Comparison of ENCODE assay signal across 10 cellular contexts in the genomic region with DNA sequence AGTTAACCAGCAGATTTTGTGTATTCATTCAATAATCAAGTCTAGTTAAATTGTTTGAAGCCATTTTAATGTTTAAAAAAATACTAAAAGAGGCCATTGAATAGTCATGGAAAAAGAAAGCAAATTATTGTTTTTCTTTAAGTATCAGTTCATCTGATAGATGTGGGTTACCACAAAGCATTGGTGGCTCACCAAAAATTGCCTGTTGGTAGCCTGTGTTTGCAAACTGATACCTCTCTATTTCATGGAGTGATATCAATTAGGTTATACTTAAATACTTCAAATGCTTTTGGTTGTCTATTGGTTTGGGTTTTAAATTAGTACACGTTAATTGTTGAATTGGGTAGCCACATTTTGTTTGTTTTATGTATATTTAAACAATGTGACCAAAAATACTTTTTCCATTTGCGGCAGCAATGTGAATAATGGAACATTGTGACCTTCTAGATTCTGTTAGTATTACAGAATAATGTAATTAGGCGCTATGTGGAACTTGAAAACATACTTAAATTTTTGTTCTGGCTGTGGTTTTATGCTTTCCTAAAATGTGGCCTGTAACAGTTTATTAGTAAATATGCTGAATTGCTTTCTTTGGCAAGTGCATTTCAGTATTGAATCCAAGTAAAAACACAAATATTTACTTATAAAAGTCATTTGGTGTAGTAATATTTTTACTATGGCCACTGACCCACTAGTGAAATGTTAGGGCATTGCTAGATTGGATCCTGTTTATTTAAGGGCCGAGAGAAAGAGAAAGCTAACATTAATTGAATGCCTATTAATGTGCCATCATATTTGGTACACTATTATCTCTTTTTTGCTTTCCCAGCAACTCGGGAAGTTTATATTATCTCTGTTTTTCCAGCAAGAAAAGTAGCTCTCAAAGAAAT. TPM values are rescaled to one million over a fixed set of nuclear protein-coding genes. Genes with fewer than 3 reads are reported as not detected.
DNase-seq lines count a peak whose midpoint lies in the region; ATAC-seq, FAIRE-seq and TF ChIP-seq lines count a peak whose summit lies in the region.
"Had no signal": no experiment of that assay in that cellular context is flagged by ENCODE, and none has a peak within 500 bp of the region (broad histone marks: within the 10 kb centered on the region; RNA-seq: fewer than 3 reads in every experiment).

No MANE protein-coding gene starts in this region.

- H3K27ac ChIP-seq in liver (ENCODE audit: low read depth in 1 of 2, low read length in 2 of 2) (peak overlapping the region in 1 of 2 donors; percentile 10), HepG2 (ENCODE audit: extremely low read length, insufficient read depth, low read length) (no peak overlapping the region), right lobe of liver (no peak overlapping the region), vagina (peak overlapping the region; percentile 75)

- H3K4me3 ChIP-seq in liver (ENCODE audit: low read depth in 1 of 3, low read length in 3 of 3) (no peak overlapping the region), HepG2 (replicated peaks in 1 of 3; ENCODE audit: insufficient read depth in 1 of 3, low read depth in 2 of 3, low read length in 3 of 3) (no peak overlapping the region), right lobe of liver (no peak overlapping the region), vagina (no peak overlapping the region)

- H3K9me3 Mint-ChIP-seq in activated naive CD4-positive, alpha-beta T cell treated with anti-CD3 and anti-CD28 coated beads, Interleukin-2, amount 10 ng/mL, durations not matched to agents 7 days and 5 days = no peaks in the 10 kb centered on the region

- H3K36me3 Mint-ChIP-seq in activated naive CD4-positive, alpha-beta T cell treated with anti-CD3 and anti-CD28 coated beads, Interleukin-2, amount 10 ng/mL, durations not matched to agents 7 days and 5 days = peaks cover 36% of the 10 kb centered on the region

- H3K79me2 ChIP-seq in HepG2 (ENCODE audit: insufficient read depth, low read length) = peaks cover 65% of the 10 kb centered on the region

- no peaks in the 10 kb centered on the region for H3K27me3 Mint-ChIP-seq in activated naive CD4-positive, alpha-beta T cell treated with anti-CD3 and anti-CD28 coated beads, Interleukin-2, amount 10 ng/mL, durations not matched to agents 7 days and 5 days

- 36% methylated on average over 5 of the region's 5 CpGs for WGBS in liver
- 91% methylated on average over 5 of the region's 5 CpGs for WGBS in HepG2 (ENCODE audit: low lambda C conversion rate)
- WGBS in right lobe of liver (ENCODE audit: insufficient coverage, low coverage, low lambda C conversion rate, missing lambda C conversion rate) = 23% methylated on average over 5 of the region's 5 CpGs

- FAIRE-seq in HepG2 (lab: Jason Lieb, UNC) = no peak

- no peak for TF ChIP-seq RAD21 in liver (IDR thresholded peaks at IDR 0.05)
- no peak for TF ChIP-seq RAD21 in HepG2 (CRISPR knock-in tag; IDR thresholded peaks at IDR 0.05)

- CTCF ChIA-PET in HepG2 (lab: Yijun Ruan, JAX; ENCODE audit: low intra/inter-chr PET ratio, low total read pairs) = no interaction called here
- CTCF ChIA-PET in activated naive CD4-positive, alpha-beta T cell treated with anti-CD3 and anti-CD28 coated beads, Interleukin-2, amount 10 ng/mL, durations not matched to agents 7 days and 5 days (lab: Charles Lee) = interaction anchor here (0.7 kb wide), 1 partner anchor 183 kb away, joined by 3 read pairs; no protein-coding TSS in a partner anchor

- H3K9me3 ChIP-seq in liver (ENCODE audit: control insufficient read depth in 4 of 4, low read length in 3 of 4) = no peaks in the 10 kb centered on the region
- H3K9me3 ChIP-seq in HepG2 (ENCODE audit: low read length) = no peaks in the 10 kb centered on the region
- no peaks in the 10 kb centered on the region for H3K9me3 ChIP-seq in right lobe of liver
- H3K9me3 ChIP-seq in vagina = no peaks in the 10 kb centered on the region
- H3K9me3 ChIP-seq: BE2C had no signal

- peak overlapping the region; percentile 44 for H3K4me3 Mint-ChIP-seq in activated naive CD4-positive, alpha-beta T cell treated with anti-CD3 and anti-CD28 coated beads, Interleukin-2, amount 10 ng/mL, durations not matched to agents 7 days and 5 days

- H3K27ac Mint-ChIP-seq in activated naive CD4-positive, alpha-beta T cell treated with anti-CD3 and anti-CD28 coated beads, Interleukin-2, amount 10 ng/mL, durations not matched to agents 7 days and 5 days = peak overlapping the region; percentile 83

- intact Hi-C loops in HepG2 (cut with micrococcal nuclease; ENCODE audit: unreplicated experiment) (no loop called here), right lobe of liver (cut with DNase I) (no loop called here), vagina (cut with DNase I) (no loop called here)

- H3K9ac ChIP-seq in liver (ENCODE audit: low read depth in 1 of 2, low read length in 2 of 2) = peak overlapping the region in 1 of 2 donors; percentile 30
- no peak overlapping the region for H3K9ac ChIP-seq in HepG2 (ENCODE audit: insufficient read depth, low read depth, low read length)

- no peaks in the 10 kb centered on the region for H4K20me1 ChIP-seq in HepG2 (ENCODE audit: insufficient read depth, low read length)

- in situ Hi-C loops in HepG2 (cut with HindIII; ENCODE audit: extremely low pct_ligation_motif_present, low pct_unique_long_range_greater_than_20kb) = no loop called here

- no peak for TF ChIP-seq CTCF in liver (IDR thresholded peaks at IDR 0.05; ENCODE audit: low read depth, low read length, missing input control)
- TF ChIP-seq CTCF in HepG2 (CRISPR knock-in tag; IDR thresholded peaks at IDR 0.05) = no peak
- no peak for TF ChIP-seq CTCF in right lobe of liver (IDR thresholded peaks at IDR 0.05)
- no peak for TF ChIP-seq CTCF in vagina (IDR thresholded peaks at IDR 0.05)

- no peak for ATAC-seq in HepG2
- ATAC-seq in right lobe of liver = peak; percentile 63 to 84 (median 68)
- no peak for ATAC-seq in HG03460 (IDR thresholded peaks at IDR 0.05; ENCODE audit: unreplicated experiment)
- no peak for ATAC-seq in HG02798 (IDR thresholded peaks at IDR 0.05; ENCODE audit: poor library complexity, unreplicated experiment)

- BruUV-seq in HepG2 (replicated peaks; lab: Mats Ljungman, UMichigan) = no TSS peak

- H3K4me1 ChIP-seq in liver (ENCODE audit: control insufficient read depth in 4 of 4, insufficient read depth in 4 of 4, low read length in 3 of 4) (peaks cover 5 to 16% (median 12%) of the 10 kb centered on the region in 4 donors), HepG2 (ENCODE audit: insufficient read depth, low read length) (peaks cover 38% of the 10 kb centered on the region), right lobe of liver (peaks cover 0 to 21% (median 7%) of the 10 kb centered on the region in 4 donors), vagina (peaks cover 83% of the 10 kb centered on the region)
- H3K4me1 ChIP-seq: BE2C had no signal

- no peak overlapping the region for H3K4me2 ChIP-seq in HepG2 (ENCODE audit: low read depth, low read length)

- no peaks in the 10 kb centered on the region for H3K36me3 ChIP-seq in liver (ENCODE audit: control insufficient read depth in 4 of 4, insufficient read depth in 3 of 4, low read depth in 1 of 4, low read length in 3 of 4)
- H3K36me3 ChIP-seq in HepG2 (replicated peaks in 1 of 2; ENCODE audit: control insufficient read depth in 1 of 2, insufficient read depth in 2 of 2, low read length in 2 of 2) = peaks cover 2 to 10% of the 10 kb centered on the region in 2 experiments; a peak in 3 of 5 replicates
- H3K36me3 ChIP-seq in right lobe of liver = no peaks in the 10 kb centered on the region
- H3K36me3 ChIP-seq in vagina = no peaks in the 10 kb centered on the region
- H3K36me3 ChIP-seq: BE2C had no signal

- H3K27me3 ChIP-seq in liver (ENCODE audit: control insufficient read depth in 4 of 4, insufficient read depth in 4 of 4, low read length in 3 of 4) (no peaks in the 10 kb centered on the region), HepG2 (ENCODE audit: control insufficient read depth in 1 of 2, insufficient read depth in 2 of 2, low read length in 2 of 2) (no peaks in the 10 kb centered on the region), right lobe of liver (no peaks in the 10 kb centered on the region), vagina (no peaks in the 10 kb centered on the region)
- H3K27me3 ChIP-seq: BE2C had no signal

- H2AFZ ChIP-seq in HepG2 (ENCODE audit: low read length) = no peak overlapping the region

- H3K4me1 Mint-ChIP-seq in activated naive CD4-positive, alpha-beta T cell treated with anti-CD3 and anti-CD28 coated beads, Interleukin-2, amount 10 ng/mL, durations not matched to agents 7 days and 5 days = peaks cover 53% of the 10 kb centered on the region

- TF ChIP-seq POLR2A in HepG2 (IDR thresholded peaks at IDR 0.05; ENCODE audit: insufficient read depth in 1 of 2, low read depth in 2 of 2, low read length in 2 of 2) (no peak), right lobe of liver (IDR thresholded peaks at IDR 0.05) (no peak), vagina (IDR thresholded peaks at IDR 0.05) (no peak)

- TF ChIP-seq EP300 in HepG2 (IDR thresholded peaks at IDR 0.05; ENCODE audit: low read depth in 2 of 2, low read length in 2 of 2) (no peak), HepG2 (CRISPR knock-in tag; IDR thresholded peaks at IDR 0.05; ENCODE audit: borderline replicate concordance) (no peak)

- DNase-seq in HepG2 (ENCODE audit: low spot score) (no peak), right lobe of liver (no peak), vagina (ENCODE audit: extremely low spot score in 2 of 2) (no peak), cerebellar nuclear complex (lab: John Stamatoyannopoulos, UW) (no peak)
- DNase-seq in activated naive CD4-positive, alpha-beta T cell treated with anti-CD3 and anti-CD28 coated beads, Interleukin-2, amount 10 ng/mL, durations not matched to agents 7 days and 5 days = peak; percentile 83
- DNase-seq: BE2C, MM.1S had no signal

- POLR2A ChIA-PET in HepG2 (lab: Yijun Ruan, JAX) = interaction anchor here (1.6 kb wide), 1 partner anchor 10 kb away, joined by 4 read pairs; a partner anchor contains a TSS

RNA-seq across cellular contexts. Expression of gene NBL1, which starts 37.0 kb away (rescaled TPM):
- total RNA-seq in liver (1 to 10 TPM; 1.7 to 1.8 TPM), HepG2 (2016; rRNA removed; fragmentation: Illumina TruSeq; extraction: Trizol) (1.9 and 2.7 TPM in 2 replicates), right lobe of liver (1 to 10 TPM; 2.2 to 5.7 (median 3.4) TPM), vagina (148 TPM)
- polyA plus RNA-seq in liver (1 to 10 TPM in 1 of 2 donors, under 1 TPM in 1; 0.72 to 4.4 TPM), HepG2 (2011; rRNA removed) (13.8 and 17.5 TPM in 2 replicates)
- total RNA-seq in HepG2 (2016; cell fraction: cytosol; rRNA removed; fragmentation: Illumina TruSeq; extraction: Trizol; ENCODE audit: low read depth) = 2.8 and 4.1 TPM in 2 replicates
- 2.8 and 3.1 TPM in 2 replicates for total RNA-seq in HepG2 (2016; cell fraction: insoluble cytoplasmic fraction; rRNA removed; fragmentation: Illumina TruSeq; extraction: Trizol)
- total RNA-seq in HepG2 (2016; cell fraction: membrane; rRNA removed; fragmentation: Illumina TruSeq; extraction: Trizol) = 5.9 and 6.3 TPM in 2 replicates
- 2.3 and 3.4 TPM in 2 replicates for total RNA-seq in HepG2 (2016; cell fraction: nucleus; rRNA removed; fragmentation: Illumina TruSeq; extraction: Trizol)
- 6.0 and 10.2 TPM in 2 replicates for polyA plus RNA-seq in HepG2 (2011; cell fraction: cytosol; rRNA removed)
- 7.1 and 10.2 TPM in 2 replicates for polyA plus RNA-seq in HepG2 (2011; cell fraction: nucleus; rRNA removed)
- 3.2 TPM in 2 replicates for polyA plus RNA-seq in HepG2 (2012)
- polyA plus RNA-seq in HepG2 (2016; cell fraction: cytosol; fragmentation: Illumina TruSeq; extraction: Trizol; ENCODE audit: low read depth) = 4.3 and 4.8 TPM in 2 replicates
- polyA plus RNA-seq in HepG2 (2016; cell fraction: insoluble cytoplasmic fraction; fragmentation: Illumina TruSeq; extraction: Trizol; ENCODE audit: low read depth) = 2.1 and 2.4 TPM in 2 replicates
- polyA plus RNA-seq in HepG2 (2016; cell fraction: membrane; fragmentation: Illumina TruSeq; extraction: Trizol; ENCODE audit: low read depth) = 5.5 and 7.0 TPM in 2 replicates
- 3.7 and 4.3 TPM in 2 replicates for polyA plus RNA-seq in HepG2 (2016; cell fraction: nucleus; fragmentation: Illumina TruSeq; extraction: Trizol; ENCODE audit: insufficient read depth, low read depth)
- 26.9 and 216 TPM in 2 replicates for polyA minus RNA-seq in HepG2 (2011; rRNA and poly(A)+ RNA removed; ENCODE audit: low replicate concordance)
- polyA minus RNA-seq in HepG2 (2011; cell fraction: cytosol; rRNA and poly(A)+ RNA removed) = 3.2 and 4.0 TPM in 2 replicates
- 1.1 and 1.4 TPM in 2 replicates for polyA minus RNA-seq in HepG2 (2011; cell fraction: nucleus; rRNA and poly(A)+ RNA removed)

RNA-seq across cellular contexts. Expression of gene HTR6, which starts 57.6 kb away (rescaled TPM):
- total RNA-seq in liver (not detected), HepG2 (2016; rRNA removed; fragmentation: Illumina TruSeq; extraction: Trizol) (0.04 TPM in 1 of 2 replicates, not detected in the other), right lobe of liver (not detected), vagina (not detected)
- polyA plus RNA-seq in liver (not detected), HepG2 (2011; rRNA removed) (0.05 TPM in 1 of 2 replicates, not detected in the other)
- not detected in 2 replicates for total RNA-seq in HepG2 (2016; cell fraction: cytosol; rRNA removed; fragmentation: Illumina TruSeq; extraction: Trizol; ENCODE audit: low read depth)
- not detected in 2 replicates for total RNA-seq in HepG2 (2016; cell fraction: insoluble cytoplasmic fraction; rRNA removed; fragmentation: Illumina TruSeq; extraction: Trizol)
- not detected in 2 replicates for total RNA-seq in HepG2 (2016; cell fraction: membrane; rRNA removed; fragmentation: Illumina TruSeq; extraction: Trizol)
- not detected in 2 replicates for total RNA-seq in HepG2 (2016; cell fraction: nucleus; rRNA removed; fragmentation: Illumina TruSeq; extraction: Trizol)
- polyA plus RNA-seq in HepG2 (2011; cell fraction: cytosol; rRNA removed) = not detected in 2 replicates
- not detected in 2 replicates for polyA plus RNA-seq in HepG2 (2011; cell fraction: nucleus; rRNA removed)
- not detected in 2 replicates for polyA plus RNA-seq in HepG2 (2012)
- polyA plus RNA-seq in HepG2 (2016; cell fraction: cytosol; fragmentation: Illumina TruSeq; extraction: Trizol; ENCODE audit: low read depth) = not detected in 2 replicates
- polyA plus RNA-seq in HepG2 (2016; cell fraction: insoluble cytoplasmic fraction; fragmentation: Illumina TruSeq; extraction: Trizol; ENCODE audit: low read depth) = not detected in 2 replicates
- not detected in 2 replicates for polyA plus RNA-seq in HepG2 (2016; cell fraction: membrane; fragmentation: Illumina TruSeq; extraction: Trizol; ENCODE audit: low read depth)
- not detected in 2 replicates for polyA plus RNA-seq in HepG2 (2016; cell fraction: nucleus; fragmentation: Illumina TruSeq; extraction: Trizol; ENCODE audit: insufficient read depth, low read depth)
- not detected in 2 replicates for polyA minus RNA-seq in HepG2 (2011; rRNA and poly(A)+ RNA removed; ENCODE audit: low replicate concordance)
- polyA minus RNA-seq in HepG2 (2011; cell fraction: cytosol; rRNA and poly(A)+ RNA removed) = not detected in 2 replicates
- polyA minus RNA-seq in HepG2 (2011; cell fraction: nucleus; rRNA and poly(A)+ RNA removed) = not detected in 2 replicates

Comparison
In these comparisons a context has a peak if more than half of its experiments do, and no peak if none do; other contexts are left out.
1. ATAC-seq: peak in right lobe of liver (4 of 4); none in HepG2 (single experiment), HG03460 (single experiment) and HG02798 (single experiment).
2. RNA of gene NBL1, which starts 37.0 kb away (total RNA-seq): 148 TPM in vagina (single experiment); 2.2 to 5.7 TPM in right lobe of liver, 1.9 to 6.3 TPM in HepG2 and 1.7 to 1.8 TPM in liver; every median in the first group is over 10 times any median in the second.